In genomic region chr2:85584857-85585780, GRCh38 we compare ENCODE assay signal across 8 cellular contexts. TPM values are rescaled to one million over a fixed set of nuclear protein-coding genes. Genes with fewer than 3 reads are reported as not detected.
DNase-seq lines count a peak whose midpoint lies in the region; ATAC-seq and TF ChIP-seq lines count a peak whose summit lies in the region.

No MANE protein-coding gene starts in this region.

- H2BK15ac ChIP-seq in neuronal stem cell (ENCODE audit: low read length): no peak overlapping the region

- peak overlapping the region; percentile 88 for H3K27ac ChIP-seq in fibroblast of lung (ENCODE audit: insufficient read depth, low read length)
- no peak overlapping the region for H3K27ac ChIP-seq in neuronal stem cell (replicated peaks; ENCODE audit: low read length)

- no peaks in the 10 kb centered on the region for H3K9me3 ChIP-seq in fibroblast of lung (ENCODE audit: control insufficient read depth, insufficient read depth, low read depth, low read length)
- no peaks in the 10 kb centered on the region for H3K9me3 ChIP-seq in neuronal stem cell (replicated peaks in 1 of 2; ENCODE audit: control insufficient read depth in 2 of 2, insufficient read depth in 1 of 2, low read depth in 1 of 2, low read length in 2 of 2)

- peaks cover 23% of the 10 kb centered on the region for H3K4me1 ChIP-seq in fibroblast of lung (ENCODE audit: control insufficient read depth, extremely low read depth, insufficient read depth, low read length)
- H3K4me1 ChIP-seq in neuronal stem cell (ENCODE audit: control insufficient read depth in 2 of 2, insufficient read depth in 1 of 2, low read depth in 1 of 2, low read length in 2 of 2): peaks cover 6 to 15% of the 10 kb centered on the region in 2 donors

- H3K4me3 ChIP-seq in fibroblast of lung (replicated peaks in 1 of 4; ENCODE audit: control extremely low read depth in 1 of 4, insufficient read depth in 1 of 4, low read depth in 3 of 4, low read length in 4 of 4) (peak overlapping the region; percentile 53 to 70 (median 58)), neuronal stem cell (ENCODE audit: low read length in 2 of 2) (no peak overlapping the region)

- DNase-seq in Right ventricle myocardium inferior (ENCODE audit: missing footprints): no peak
- DNase-seq in cardiac septum (ENCODE audit: low spot score): no peak
- DNase-seq in activated CD4-positive, alpha-beta T cell treated with anti-CD3 and anti-CD28 coated beads, Interleukin-2, amount 50 U/mL, for 48 hours: peak; percentile 49 to 51
- peak; percentile 61 to 65 for DNase-seq in fibroblast of lung (ENCODE audit: low read depth in 2 of 2)
- DNase-seq in neuronal stem cell (ENCODE audit: low spot score): no peak
- no peak for DNase-seq in medulla oblongata (ENCODE audit: extremely low spot score)
- DNase-seq in activated CD4-positive, CD25-positive, alpha-beta regulatory T cell (lab: John Stamatoyannopoulos, UW): no peak

- H3K36me3 ChIP-seq in fibroblast of lung (ENCODE audit: control insufficient read depth, insufficient read depth, low read length) (no peaks in the 10 kb centered on the region), neuronal stem cell (replicated peaks in 1 of 2; ENCODE audit: control insufficient read depth in 2 of 2, insufficient read depth in 2 of 2, low read length in 2 of 2) (no peaks in the 10 kb centered on the region)

- H4K91ac ChIP-seq in neuronal stem cell (ENCODE audit: low read depth, low read length, poor library complexity): no peak overlapping the region

- H2BK120ac ChIP-seq in neuronal stem cell (ENCODE audit: low read depth, low read length): no peak overlapping the region

- no peak overlapping the region for H4K8ac ChIP-seq in neuronal stem cell (ENCODE audit: low read depth, low read length)

- no peaks in the 10 kb centered on the region for H3K79me1 ChIP-seq in neuronal stem cell (ENCODE audit: low read depth, low read length)

- no peak overlapping the region for H3K4ac ChIP-seq in neuronal stem cell (ENCODE audit: low read length)

- H3K9ac ChIP-seq in fibroblast of lung (ENCODE audit: insufficient read depth, low read length): peak overlapping the region; percentile 75
- no peak overlapping the region for H3K9ac ChIP-seq in neuronal stem cell (ENCODE audit: low read depth, low read length, poor library complexity)

- intact Hi-C loops in Right ventricle myocardium inferior (cut with DNase I) (no loop called here), cardiac septum (cut with DNase I) (no loop called here)

- H3K79me2 ChIP-seq in fibroblast of lung (ENCODE audit: control insufficient read depth, insufficient read depth, low read length): peaks cover 1% of the 10 kb centered on the region

- no peak overlapping the region for H3K23ac ChIP-seq in neuronal stem cell (ENCODE audit: low read depth, low read length, poor library complexity)

- no peak overlapping the region for H2BK12ac ChIP-seq in neuronal stem cell (ENCODE audit: low read length)

- H3K4me2 ChIP-seq in fibroblast of lung (ENCODE audit: extremely low read depth, insufficient read depth, low read length) (peak overlapping the region; percentile 89), neuronal stem cell (ENCODE audit: insufficient read depth, low read length, poor library complexity, severe bottlenecking) (no peak overlapping the region)

- no peak for TF ChIP-seq CTCF in fibroblast of lung (conservative IDR thresholded peaks at IDR 0.05 in 1 of 2, IDR thresholded peaks at IDR 0.05 in 1 of 2; ENCODE audit: low read depth in 1 of 2, low read length in 2 of 2)

- H2AK5ac ChIP-seq in neuronal stem cell (ENCODE audit: low read depth, low read length): no peak overlapping the region

- no peaks in the 10 kb centered on the region for H4K20me1 ChIP-seq in fibroblast of lung (ENCODE audit: control insufficient read depth, extremely low read depth, insufficient read depth, low read length)

- H2AFZ ChIP-seq in fibroblast of lung (ENCODE audit: low read length) (peak overlapping the region; percentile 16), neuronal stem cell (ENCODE audit: low read length) (peak overlapping the region; percentile 58)

- H3K14ac ChIP-seq in neuronal stem cell (ENCODE audit: low read length): no peak overlapping the region

- H3K27me3 ChIP-seq in fibroblast of lung (ENCODE audit: control insufficient read depth, insufficient read depth, low read length) (no peaks in the 10 kb centered on the region), neuronal stem cell (ENCODE audit: control insufficient read depth in 3 of 3, insufficient read depth in 3 of 3, low read depth in 1 of 3, low read length in 3 of 3) (peaks cover 0 to 26% (median 3%) of the 10 kb centered on the region in 3 experiments)

- H3K18ac ChIP-seq in neuronal stem cell (ENCODE audit: low read length): no peak overlapping the region

- peak overlapping the region; percentile 43 for H2BK5ac ChIP-seq in neuronal stem cell (ENCODE audit: low read length)

- peak; percentile 37 for ATAC-seq in Right ventricle myocardium inferior
- ATAC-seq in HG03280 (IDR thresholded peaks at IDR 0.05; ENCODE audit: unreplicated experiment): peak; percentile 33

- no CpG with 5 or more reads among the region's 9 CpGs for WGBS in neuronal stem cell (ENCODE audit: extremely low coverage in 2 of 2, insufficient read length in 2 of 2, insufficient replicate concordance in 1 of 2), 2 donors

RNA-seq across cellular contexts. Expression of gene VAMP5, which starts 0.9 kb away (rescaled TPM):
- total RNA-seq in Right ventricle myocardium inferior: 62.1 TPM
- total RNA-seq in cardiac septum: 27.9 TPM
- total RNA-seq in fibroblast of lung: 45.5 and 69.5 TPM in 2 replicates
- 190 and 212 TPM in 2 replicates for polyA plus RNA-seq in fibroblast of lung
- 225 and 294 TPM in 2 replicates for polyA plus RNA-seq in fibroblast of lung (2012)
- polyA minus RNA-seq in fibroblast of lung (ENCODE audit: low replicate concordance): 129 and 239 TPM in 2 replicates
- 5.7 TPM for polyA plus RNA-seq in neuronal stem cell (2013, experiment 1 of 2)
- polyA plus RNA-seq in neuronal stem cell (2013, experiment 2 of 2): 5.8 TPM

RNA-seq across cellular contexts. Expression of gene VAMP8, which starts 7.7 kb away (rescaled TPM):
- total RNA-seq in Right ventricle myocardium inferior (26.1 TPM), cardiac septum (8.2 TPM), fibroblast of lung (2.1 and 2.3 TPM in 2 replicates)
- 17.7 and 80.6 TPM in 2 replicates for polyA plus RNA-seq in fibroblast of lung
- 12.9 and 70.6 TPM in 2 replicates for polyA plus RNA-seq in fibroblast of lung (2012)
- 3.4 and 24.0 TPM in 2 replicates for polyA minus RNA-seq in fibroblast of lung (ENCODE audit: low replicate concordance)
- polyA plus RNA-seq in neuronal stem cell (2013, experiment 1 of 2): 4.0 TPM
- 4.0 TPM for polyA plus RNA-seq in neuronal stem cell (2013, experiment 2 of 2)

RNA-seq across cellular contexts. Expression of gene RNF181, which starts 10.4 kb away (rescaled TPM):
- 87.8 TPM for total RNA-seq in Right ventricle myocardium inferior
- 82.4 TPM for total RNA-seq in cardiac septum
- 187 and 247 TPM in 2 replicates for total RNA-seq in fibroblast of lung
- 276 and 289 TPM in 2 replicates for polyA plus RNA-seq in fibroblast of lung
- polyA plus RNA-seq in fibroblast of lung (2012): 299 and 322 TPM in 2 replicates
- 307 and 355 TPM in 2 replicates for polyA minus RNA-seq in fibroblast of lung (ENCODE audit: low replicate concordance)
- polyA plus RNA-seq in neuronal stem cell (2013, experiment 1 of 2): 139 TPM
- polyA plus RNA-seq in neuronal stem cell (2013, experiment 2 of 2): 136 TPM

RNA-seq across cellular contexts. Expression of gene TMEM150A, which starts 17.4 kb away (rescaled TPM):
- total RNA-seq in Right ventricle myocardium inferior (10.8 TPM), cardiac septum (11.4 TPM), fibroblast of lung (11.8 and 13.2 TPM in 2 replicates)
- 11.4 and 15.5 TPM in 2 replicates for polyA plus RNA-seq in fibroblast of lung
- 14.8 and 19.3 TPM in 2 replicates for polyA plus RNA-seq in fibroblast of lung (2012)
- polyA minus RNA-seq in fibroblast of lung (ENCODE audit: low replicate concordance): 36.1 and 67.5 TPM in 2 replicates
- 12.2 TPM for polyA plus RNA-seq in neuronal stem cell (2013, experiment 1 of 2)
- 12.6 TPM for polyA plus RNA-seq in neuronal stem cell (2013, experiment 2 of 2)

RNA-seq across cellular contexts. Expression of gene GGCX, which starts 23.8 kb away (rescaled TPM):
- total RNA-seq in Right ventricle myocardium inferior: 26.9 TPM
- 23.3 TPM for total RNA-seq in cardiac septum
- total RNA-seq in fibroblast of lung: 28.8 and 46.1 TPM in 2 replicates
- polyA plus RNA-seq in fibroblast of lung: 34.4 and 48.8 TPM in 2 replicates
- 35.1 and 47.5 TPM in 2 replicates for polyA plus RNA-seq in fibroblast of lung (2012)
- polyA minus RNA-seq in fibroblast of lung (ENCODE audit: low replicate concordance): 90.0 and 137 TPM in 2 replicates
- 22.7 TPM for polyA plus RNA-seq in neuronal stem cell (2013, experiment 1 of 2)
- 22.4 TPM for polyA plus RNA-seq in neuronal stem cell (2013, experiment 2 of 2)

Comparison
In these comparisons a context has a peak if more than half of its experiments do, and no peak if none do; other contexts are left out.
1. DNase-seq: peak in activated CD4-positive, alpha-beta T cell treated with anti-CD3 and anti-CD28 coated beads, Interleukin-2, amount 50 U/mL, for 48 hours (2 of 2) and fibroblast of lung (2 of 2); none in Right ventricle myocardium inferior (single experiment), cardiac septum (single experiment), neuronal stem cell (single experiment), medulla oblongata (single experiment) and activated CD4-positive, CD25-positive, alpha-beta regulatory T cell (0 of 4).
2. H3K4me3 ChIP-seq: peak in fibroblast of lung (4 of 4); none in neuronal stem cell (0 of 2).